1 cellular context compared by ENCODE assay signal in genomic region chr6:11323666-11324452, GRCh38.
TF ChIP-seq lines count a peak whose summit lies in the region.

No MANE protein-coding gene starts in this region.

TF ChIP-seq in K562, 482 proteins besides CTCF, POLR2A, EP300 and RAD21 (continued from another document):
- TF ChIP-seq MGA (IDR thresholded peaks at IDR 0.05) (no peak), AFF4 (CRISPR knock-in tag; IDR thresholded peaks at IDR 0.05) (no peak), RNF219 (CRISPR knock-in tag; IDR thresholded peaks at IDR 0.05) (no peak), MITF (IDR thresholded peaks at IDR 0.05) (no peak), ZNF655 (CRISPR knock-in tag; IDR thresholded peaks at IDR 0.05) (no peak), FOSL1 (tag; conservative IDR thresholded peaks at IDR 0.05) (no peak), ASH1L (IDR thresholded peaks at IDR 0.05; ENCODE audit: borderline replicate concordance, low read depth, partially characterized antibody) (no peak), NR4A1 (CRISPR knock-in tag; IDR thresholded peaks at IDR 0.05) (no peak), NR4A1 (tag; IDR thresholded peaks at IDR 0.05) (no peak), E2F3 (CRISPR knock-in tag; IDR thresholded peaks at IDR 0.05) (0 out of 2 replicates have a peak, but pooled peaks have one; percentile 29), RBBP5 (IDR thresholded peaks at IDR 0.05; ENCODE audit: borderline replicate concordance, insufficient read depth, low read length, poor library complexity, severe bottlenecking) (no peak), ZNF324 (CRISPR knock-in tag; IDR thresholded peaks at IDR 0.05) (0 out of 2 replicates have a peak, but pooled peaks have one; percentile 3), KDM4B (IDR thresholded peaks at IDR 0.05; ENCODE audit: borderline replicate concordance in 2 of 2, low read depth in 1 of 2) (no peak), CEBPB (tag; IDR thresholded peaks at IDR 0.05) (peak; percentile 55; the same call in 1 of the 2 replicates), ZNF140 (CRISPR knock-in tag; IDR thresholded peaks at IDR 0.05) (no peak), STAT5A (IDR thresholded peaks at IDR 0.05; ENCODE audit: borderline replicate concordance, low read length) (no peak), MTF1 (CRISPR knock-in tag; IDR thresholded peaks at IDR 0.05; ENCODE audit: borderline replicate concordance) (no peak), RBM39 (optimal IDR thresholded peaks at IDR 0.05; ENCODE audit: low read depth, low read length) (no peak), L3MBTL2 (IDR thresholded peaks at IDR 0.05) (0 out of 2 replicates have a peak, but pooled peaks have one; percentile 13), ATF1 (CRISPR knock-in tag; IDR thresholded peaks at IDR 0.05) (no peak), ATF1 (tag; IDR thresholded peaks at IDR 0.05) (0 out of 2 replicates have a peak, but pooled peaks have one; percentile 18), ZEB2 (IDR thresholded peaks at IDR 0.05) (no peak)
TF ChIP-seq in K562: peak in this region for 6.
